ENCODE assay signal across 12 cellular contexts in genomic region chr11:96150609-96151008, GRCh38.
"Had no signal": no experiment of that assay in that cellular context is flagged by ENCODE, and none has a peak within 500 bp of the region (broad histone marks: within the 10 kb centered on the region; RNA-seq: fewer than 3 reads in every experiment).

No MANE protein-coding gene starts in this region.

- H3K27ac ChIP-seq: colonic mucosa, esophagus muscularis mucosa, prostate gland, spleen, thoracic aorta had no signal

- H3K4me3 ChIP-seq: colonic mucosa, esophagus muscularis mucosa, prostate gland, spleen, thoracic aorta had no signal

- H3K27ac Mint-ChIP-seq: activated naive CD4-positive, alpha-beta T cell treated with anti-CD3 and anti-CD28 coated beads, Interleukin-2, amount 50 U/mL, for 72 hours; activated T-cell treated with anti-CD3 and anti-CD28 coated beads, Interleukin-2, amount 50 U/mL, for 24 hours; mesothelial cell of epicardium had no signal

- H3K9me3 Mint-ChIP-seq: activated T-cell treated with anti-CD3 and anti-CD28 coated beads, Interleukin-2, amount 50 U/mL, for 24 hours; mesothelial cell of epicardium had no signal

- H3K27me3 ChIP-seq: colonic mucosa, esophagus muscularis mucosa, spleen had no signal

- ATAC-seq: right cardiac atrium had no signal

- H3K4me1 ChIP-seq: colonic mucosa had no signal

- H3K9me3 ChIP-seq: colonic mucosa, esophagus muscularis mucosa, prostate gland, spleen, thoracic aorta had no signal

- H3K27me3 Mint-ChIP-seq: activated T-cell treated with anti-CD3 and anti-CD28 coated beads, Interleukin-2, amount 50 U/mL, for 24 hours had no signal

- DNase-seq: activated gamma-delta T cell; central memory CD4-positive, alpha-beta T cell; colonic mucosa; glutamatergic neuron; right cardiac atrium; spleen had no signal

- H3K36me3 Mint-ChIP-seq: mesothelial cell of epicardium had no signal

- H3K4me3 Mint-ChIP-seq: activated T-cell treated with anti-CD3 and anti-CD28 coated beads, Interleukin-2, amount 50 U/mL, for 24 hours; mesothelial cell of epicardium had no signal

- H3K36me3 ChIP-seq: colonic mucosa, esophagus muscularis mucosa, prostate gland, spleen, thoracic aorta had no signal
